In genomic region chr16:89335803-89336485, GRCh38 we compare ENCODE assay signal across 11 cellular contexts.
A peak's percentile ranks its signal among the peaks of the same experiment; 100 is the strongest.
DNase-seq lines count a peak whose midpoint lies in the region; ATAC-seq and TF ChIP-seq lines count a peak whose summit lies in the region.
"Had no signal": no experiment of that assay in that cellular context is flagged by ENCODE, and none has a peak within 500 bp of the region (broad histone marks: within the 10 kb centered on the region; RNA-seq: fewer than 3 reads in every experiment).

No MANE protein-coding gene starts in this region.

- no peaks in the 10 kb centered on the region for H3F3A ChIP-seq in neural cell (ENCODE audit: insufficient read depth, low read length, poor library complexity, severe bottlenecking)

- peaks cover 0 to 9% (median 0%) of the 10 kb centered on the region in 11 experiments; a peak in 4 of 22 replicates for H3K36me3 ChIP-seq in BLaER1 treated with 17β-estradiol and CSF1 and Interleukin-3, amounts not matched to agents 10 nM and 100 nM
- H3K36me3 ChIP-seq in RWPE2 (ENCODE audit: low read depth) (peaks cover 13% of the 10 kb centered on the region), neural cell (ENCODE audit: insufficient read depth, low read length) (no peaks in the 10 kb centered on the region)

- H3K9me3 ChIP-seq in BLaER1 treated with 17β-estradiol and CSF1 and Interleukin-3, amounts not matched to agents 10 nM and 100 nM (replicated peaks in 1 of 11) = no peaks in the 10 kb centered on the region
- H3K9me3 ChIP-seq in RWPE2 (ENCODE audit: severe bottlenecking) (no peaks in the 10 kb centered on the region), neural cell (ENCODE audit: low read length) (no peaks in the 10 kb centered on the region)

- TF ChIP-seq CTCF in RWPE2 (IDR thresholded peaks at IDR 0.05; ENCODE audit: poor library complexity, severe bottlenecking) (no peak), neural cell (IDR thresholded peaks at IDR 0.05; ENCODE audit: poor library complexity, severe bottlenecking) (no peak)

- peaks cover 100% of the 10 kb centered on the region in 11 experiments for H4K20me1 ChIP-seq in BLaER1 treated with 17β-estradiol and CSF1 and Interleukin-3, amounts not matched to agents 10 nM and 100 nM
- H4K20me1 ChIP-seq in neural cell (ENCODE audit: insufficient read depth) = peaks cover 3% of the 10 kb centered on the region

- H3K4me2 ChIP-seq in BLaER1 treated with 17β-estradiol and CSF1 and Interleukin-3, amounts not matched to agents 10 nM and 100 nM = peak overlapping the region; percentile 75 to 98 (median 90)
- no peak overlapping the region for H3K4me2 ChIP-seq in neural cell (ENCODE audit: low read length)

- no peak for TF ChIP-seq EP300 in neural cell (conservative IDR thresholded peaks at IDR 0.05; ENCODE audit: poor library complexity, severe bottlenecking)

- no peak overlapping the region for H2AFZ ChIP-seq in neural cell (ENCODE audit: low read depth, low read length)

- no peak for ATAC-seq in RWPE2 (ENCODE audit: low read depth)
- peak; percentile 40 for ATAC-seq in Right ventricle myocardium superior (ENCODE audit: poor library complexity)
- ATAC-seq in GM21576 (IDR thresholded peaks at IDR 0.05; ENCODE audit: unreplicated experiment) = no peak
- no peak for ATAC-seq in HG02623 (IDR thresholded peaks at IDR 0.05; ENCODE audit: unreplicated experiment)

- H3K27me3 ChIP-seq in BLaER1 treated with 17β-estradiol and CSF1 and Interleukin-3, amounts not matched to agents 10 nM and 100 nM = no peaks in the 10 kb centered on the region
- H3K27me3 ChIP-seq in RWPE2 (ENCODE audit: insufficient read depth, poor library complexity, severe bottlenecking) (no peaks in the 10 kb centered on the region), neural cell (ENCODE audit: insufficient read depth, low read depth, low read length) (no peaks in the 10 kb centered on the region)

- H3K4me1 ChIP-seq in BLaER1 treated with 17β-estradiol and CSF1 and Interleukin-3, amounts not matched to agents 10 nM and 100 nM = peaks cover 99 to 100% (median 100%) of the 10 kb centered on the region in 10 experiments
- peaks cover 22% of the 10 kb centered on the region for H3K4me1 ChIP-seq in RWPE2 (ENCODE audit: insufficient read depth, poor library complexity, severe bottlenecking)

- H3K27ac ChIP-seq in BLaER1 treated with 17β-estradiol and CSF1 and Interleukin-3, amounts not matched to agents 10 nM and 100 nM = peak overlapping the region in 9 of 11 experiments; percentile 11 to 67 (median 48); a peak in 15 of 22 replicates
- no peak overlapping the region for H3K27ac ChIP-seq in RWPE2 (ENCODE audit: poor library complexity, severe bottlenecking)
- no peak overlapping the region for H3K27ac ChIP-seq in neural cell (ENCODE audit: low read length)

- H3K79me2 ChIP-seq in neural cell (replicated peaks; ENCODE audit: insufficient read depth, low read length) = peaks cover 63% of the 10 kb centered on the region

- peak overlapping the region; percentile 13 to 73 (median 54); a peak in 19 of 22 replicates for H3K9ac ChIP-seq in BLaER1 treated with 17β-estradiol and CSF1 and Interleukin-3, amounts not matched to agents 10 nM and 100 nM
- peak overlapping the region; percentile 5 for H3K9ac ChIP-seq in neural cell (ENCODE audit: low read length)

- no peak for TF ChIP-seq RAD21 in neural cell (conservative IDR thresholded peaks at IDR 0.05)

- H3K4me3 ChIP-seq in BLaER1 treated with 17β-estradiol and CSF1 and Interleukin-3, amounts not matched to agents 10 nM and 100 nM = peak overlapping the region in 7 of 10 experiments; percentile 1 to 55 (median 29); a peak in 8 of 20 replicates
- H3K4me3 ChIP-seq in RWPE2 (ENCODE audit: severe bottlenecking) (no peak overlapping the region), neural cell (ENCODE audit: low read length) (no peak overlapping the region)

- DNase-seq in RWPE2 (ENCODE audit: low spot score) (peak; percentile 47), Right ventricle myocardium superior (no peak), H4 (ENCODE audit: low spot score) (no peak), epidermal melanocyte (ENCODE audit: insufficient read length, low spot score) (no peak)
- DNase-seq: activated CD4-positive, alpha-beta T cell treated with anti-CD3 and anti-CD28 coated beads, Interleukin-2, amount 10 ng/mL, durations not matched to agents 24 days and 14 days; activated naive CD4-positive, alpha-beta T cell; stimulated activated CD4-positive, alpha-beta T cell treated with anti-CD3 and anti-CD28 coated beads, Interleukin-15, amount 100 ng/mL, for 24 hours had no signal

- H3K9me2 ChIP-seq in neural cell (ENCODE audit: insufficient read depth, low read length) = no peaks in the 10 kb centered on the region

- intact Hi-C loops in Right ventricle myocardium superior (cut with DNase I) = loop anchor here (5.0 to 10.0 kb wide), 2 partner anchors 156 to 219 kb away; partner anchors contain the start of gene ANKRD11

TF ChIP-seq in neural cell, 6 proteins besides CTCF, POLR2A, EP300 and RAD21:
- TF ChIP-seq POLR2AphosphoS5 (IDR thresholded peaks at IDR 0.05) (no peak), REST (IDR thresholded peaks at IDR 0.05; ENCODE audit: borderline replicate concordance) (no peak), MXI1 (conservative IDR thresholded peaks at IDR 0.05; ENCODE audit: poor library complexity, severe bottlenecking) (no peak), TAF1 (IDR thresholded peaks at IDR 0.05; ENCODE audit: low read depth) (no peak), EZH2 (IDR thresholded peaks at IDR 0.05; ENCODE audit: borderline replicate concordance, insufficient read depth, low read length, poor library complexity, severe bottlenecking) (no peak), SMC3 (conservative IDR thresholded peaks at IDR 0.05; ENCODE audit: poor library complexity) (no peak)

Comparison
In these comparisons a context has a peak if more than half of its experiments do, and no peak if none do; other contexts are left out.
1. H3K27ac ChIP-seq: peak in BLaER1 treated with 17β-estradiol and CSF1 and Interleukin-3, amounts not matched to agents 10 nM and 100 nM (9 of 11); none in RWPE2 (single experiment) and neural cell (single experiment).
2. H3K4me3 ChIP-seq: peak in BLaER1 treated with 17β-estradiol and CSF1 and Interleukin-3, amounts not matched to agents 10 nM and 100 nM (7 of 10); none in RWPE2 (single experiment) and neural cell (single experiment).